ENCODE assay signal across 14 cellular contexts in genomic region chr14:20388159-20388558, GRCh38. TPM values are rescaled to one million over a fixed set of nuclear protein-coding genes. Genes with fewer than 3 reads are reported as not detected.
DNase-seq lines count a peak whose midpoint lies in the region; ATAC-seq and TF ChIP-seq lines count a peak whose summit lies in the region.
"Had no signal": no experiment of that assay in that cellular context is flagged by ENCODE, and none has a peak within 500 bp of the region (broad histone marks: within the 10 kb centered on the region; RNA-seq: fewer than 3 reads in every experiment).

No MANE protein-coding gene starts in this region.

- no peak for TF ChIP-seq CTCF in WTC11 (IDR thresholded peaks at IDR 0.05)
- TF ChIP-seq CTCF in endothelial cell (IDR thresholded peaks at IDR 0.05; ENCODE audit: unreplicated experiment): no peak
- no peak for TF ChIP-seq CTCF in HFFc6 (IDR thresholded peaks at IDR 0.05)

- peaks cover 51% of the 10 kb centered on the region for H3K36me3 Mint-ChIP-seq in activated CD4-positive, alpha-beta T cell treated with anti-CD3 and anti-CD28 coated beads for 36 hours (ENCODE audit: low read depth)
- H3K36me3 Mint-ChIP-seq in activated CD4-positive, alpha-beta T cell treated with anti-CD3 and anti-CD28 coated beads, Interleukin-2, amount 10 ng/mL, durations not matched to agents 7 days and 5 days (ENCODE audit: low read depth): peaks cover 30% of the 10 kb centered on the region
- peaks cover 44% of the 10 kb centered on the region for H3K36me3 Mint-ChIP-seq in WTC11
- peaks cover 52% of the 10 kb centered on the region for H3K36me3 Mint-ChIP-seq in endothelial cell (ENCODE audit: low read depth, unreplicated experiment)
- peaks cover 14% of the 10 kb centered on the region for H3K36me3 Mint-ChIP-seq in HFFc6 (ENCODE audit: low read depth)

- CTCF ChIA-PET in activated CD4-positive, alpha-beta T cell treated with anti-CD3 and anti-CD28 coated beads for 36 hours (lab: Charles Lee): no interaction called here
- CTCF ChIA-PET in activated CD4-positive, alpha-beta T cell treated with anti-CD3 and anti-CD28 coated beads, Interleukin-2, amount 10 ng/mL, durations not matched to agents 7 days and 5 days (lab: Charles Lee): interaction anchor here (1.5 kb wide), 1 partner anchor 40 kb away, joined by 3 read pairs; no protein-coding TSS in a partner anchor
- CTCF ChIA-PET in WTC11 (lab: Charles Lee): interaction anchor here (1.5 kb wide), 1 partner anchor 28 kb away, joined by 5 read pairs; no protein-coding TSS in a partner anchor

- no peaks in the 10 kb centered on the region for H3K9me3 Mint-ChIP-seq in activated CD4-positive, alpha-beta T cell treated with anti-CD3 and anti-CD28 coated beads for 36 hours (ENCODE audit: low read depth)
- H3K9me3 Mint-ChIP-seq in activated CD4-positive, alpha-beta T cell treated with anti-CD3 and anti-CD28 coated beads, Interleukin-2, amount 10 ng/mL, durations not matched to agents 7 days and 5 days: no peaks in the 10 kb centered on the region
- H3K9me3 Mint-ChIP-seq in WTC11 (no peaks in the 10 kb centered on the region), endothelial cell (ENCODE audit: unreplicated experiment) (no peaks in the 10 kb centered on the region), HFFc6 (no peaks in the 10 kb centered on the region)

- H3K27me3 Mint-ChIP-seq in activated CD4-positive, alpha-beta T cell treated with anti-CD3 and anti-CD28 coated beads for 36 hours: no peaks in the 10 kb centered on the region
- H3K27me3 Mint-ChIP-seq in activated CD4-positive, alpha-beta T cell treated with anti-CD3 and anti-CD28 coated beads, Interleukin-2, amount 10 ng/mL, durations not matched to agents 7 days and 5 days: no peaks in the 10 kb centered on the region
- H3K27me3 Mint-ChIP-seq in WTC11 (ENCODE audit: low read depth) (no peaks in the 10 kb centered on the region), endothelial cell (ENCODE audit: unreplicated experiment) (peaks cover 2% of the 10 kb centered on the region), HFFc6 (ENCODE audit: insufficient read depth) (peaks cover 2% of the 10 kb centered on the region)

- POLR2A ChIA-PET in activated CD4-positive, alpha-beta T cell treated with anti-CD3 and anti-CD28 coated beads for 36 hours (lab: Charles Lee): no interaction called here
- POLR2A ChIA-PET in activated CD4-positive, alpha-beta T cell treated with anti-CD3 and anti-CD28 coated beads, Interleukin-2, amount 10 ng/mL, durations not matched to agents 7 days and 5 days (lab: Charles Lee): no interaction called here
- POLR2A ChIA-PET in WTC11 (lab: Charles Lee): no interaction called here

- no peak for DNase-seq in activated CD4-positive, alpha-beta T cell treated with anti-CD3 and anti-CD28 coated beads for 36 hours
- no peak for DNase-seq in activated CD4-positive, alpha-beta T cell treated with anti-CD3 and anti-CD28 coated beads, Interleukin-2, amount 10 ng/mL, durations not matched to agents 7 days and 5 days
- DNase-seq in WTC11 (ENCODE audit: low spot score) (no peak), endothelial cell (ENCODE audit: low spot score) (no peak), HFFc6 (no peak), RKO (ENCODE audit: low spot score) (no peak)
- DNase-seq in activated naive CD4-positive, alpha-beta T cell treated with anti-CD3 and anti-CD28 coated beads, Interleukin-2, amount 50 U/mL, for 16 hours: no peak
- DNase-seq: DMS 273 treated with DMSO at 0.1 percent for 48 hours, NCI-H1105 treated with DMSO at 0.1 percent for 48 hours, NCI-H187 treated with DMSO at 0.1 percent for 48 hours, NCI-H774 had no signal

- ATAC-seq in activated CD4-positive, alpha-beta T cell treated with anti-CD3 and anti-CD28 coated beads for 36 hours: no peak
- ATAC-seq in WTC11 (peak; percentile 94), GM19328 (IDR thresholded peaks at IDR 0.05; ENCODE audit: unreplicated experiment) (no peak)

- intact Hi-C loops in activated CD4-positive, alpha-beta T cell treated with anti-CD3 and anti-CD28 coated beads for 36 hours (cut with DNase I, micrococcal nuclease): no loop called here

- H3K4me3 Mint-ChIP-seq in activated CD4-positive, alpha-beta T cell treated with anti-CD3 and anti-CD28 coated beads for 36 hours: no peak overlapping the region
- no peak overlapping the region for H3K4me3 Mint-ChIP-seq in activated CD4-positive, alpha-beta T cell treated with anti-CD3 and anti-CD28 coated beads, Interleukin-2, amount 10 ng/mL, durations not matched to agents 7 days and 5 days
- no peak overlapping the region for H3K4me3 Mint-ChIP-seq in WTC11
- peak overlapping the region; percentile 49 for H3K4me3 Mint-ChIP-seq in endothelial cell (ENCODE audit: unreplicated experiment)
- no peak overlapping the region for H3K4me3 Mint-ChIP-seq in HFFc6

- H3K4me1 Mint-ChIP-seq in activated CD4-positive, alpha-beta T cell treated with anti-CD3 and anti-CD28 coated beads for 36 hours: no peaks in the 10 kb centered on the region
- no peaks in the 10 kb centered on the region for H3K4me1 Mint-ChIP-seq in activated CD4-positive, alpha-beta T cell treated with anti-CD3 and anti-CD28 coated beads, Interleukin-2, amount 10 ng/mL, durations not matched to agents 7 days and 5 days
- H3K4me1 Mint-ChIP-seq in WTC11 (peaks cover 6% of the 10 kb centered on the region), endothelial cell (ENCODE audit: unreplicated experiment) (no peaks in the 10 kb centered on the region), HFFc6 (ENCODE audit: low read depth) (no peaks in the 10 kb centered on the region)

- peak overlapping the region; percentile 4 for H3K27ac Mint-ChIP-seq in activated CD4-positive, alpha-beta T cell treated with anti-CD3 and anti-CD28 coated beads for 36 hours
- H3K27ac Mint-ChIP-seq in activated CD4-positive, alpha-beta T cell treated with anti-CD3 and anti-CD28 coated beads, Interleukin-2, amount 10 ng/mL, durations not matched to agents 7 days and 5 days: no peak overlapping the region
- no peak overlapping the region for H3K27ac Mint-ChIP-seq in WTC11
- no peak overlapping the region for H3K27ac Mint-ChIP-seq in endothelial cell (ENCODE audit: unreplicated experiment)
- H3K27ac Mint-ChIP-seq in HFFc6: no peak overlapping the region

TF ChIP-seq in WTC11, 78 proteins besides CTCF, POLR2A, EP300 and RAD21 (continues in another document):
- TF ChIP-seq HMGXB4 (CRISPR knock-in tag; IDR thresholded peaks at IDR 0.05) (no peak), TP53 (CRISPR knock-in tag; IDR thresholded peaks at IDR 0.05) (no peak)

RNA-seq across cellular contexts. Expression of gene TEP1, which starts 25.1 kb away (rescaled TPM):
- total RNA-seq in activated CD4-positive, alpha-beta T cell treated with anti-CD3 and anti-CD28 coated beads for 36 hours: 10 to 100 TPM; 29.2 to 40.1 TPM
- total RNA-seq in activated CD4-positive, alpha-beta T cell treated with anti-CD3 and anti-CD28 coated beads, Interleukin-2, amount 10 ng/mL, durations not matched to agents 7 days and 5 days: 10 to 100 TPM; 38.1 to 42.9 TPM
- total RNA-seq in WTC11 (2021): 16.0 to 19.4 TPM (median 18.8 TPM) in 3 replicates
- total RNA-seq in endothelial cell (ENCODE audit: unreplicated experiment): 44.0 TPM
- 10 to 100 TPM; 11.6 to 16.1 (median 13.7) TPM for total RNA-seq in HFFc6 (2021; fragmentation: NEBNext Ultra II Directional; extraction: Animal tissue kit (Norgen Biotek cat#: 25700))

RNA-seq across cellular contexts. Expression of gene PARP2, which starts 44.7 kb away (rescaled TPM):
- 10 to 100 TPM; 39.4 to 41.8 TPM for total RNA-seq in activated CD4-positive, alpha-beta T cell treated with anti-CD3 and anti-CD28 coated beads for 36 hours
- total RNA-seq in activated CD4-positive, alpha-beta T cell treated with anti-CD3 and anti-CD28 coated beads, Interleukin-2, amount 10 ng/mL, durations not matched to agents 7 days and 5 days: 10 to 100 TPM; 28.6 to 32.5 TPM
- 34.5 to 37.1 TPM (median 36.8 TPM) in 3 replicates for total RNA-seq in WTC11 (2021)
- 24.4 TPM for total RNA-seq in endothelial cell (ENCODE audit: unreplicated experiment)
- 10 to 100 TPM; 15.7 to 22.9 (median 22.0) TPM for total RNA-seq in HFFc6 (2021; fragmentation: NEBNext Ultra II Directional; extraction: Animal tissue kit (Norgen Biotek cat#: 25700))

RNA-seq across cellular contexts. Expression of gene KLHL33, which starts 47.8 kb away (rescaled TPM):
- total RNA-seq in activated CD4-positive, alpha-beta T cell treated with anti-CD3 and anti-CD28 coated beads for 36 hours: under 1 TPM; 0.05 to 0.09 TPM
- total RNA-seq in activated CD4-positive, alpha-beta T cell treated with anti-CD3 and anti-CD28 coated beads, Interleukin-2, amount 10 ng/mL, durations not matched to agents 7 days and 5 days: under 1 TPM; 0.15 to 0.17 TPM
- total RNA-seq in WTC11 (2021) (0.07 to 0.18 TPM (median 0.17 TPM) in 3 replicates), endothelial cell (ENCODE audit: unreplicated experiment) (0.08 TPM)
- under 1 TPM in 1 of 6 experiments, not detected in 5; 0.05 TPM for total RNA-seq in HFFc6 (2021; fragmentation: NEBNext Ultra II Directional; extraction: Animal tissue kit (Norgen Biotek cat#: 25700))
- total RNA-seq: NCI-H460, RPMI7951 had no signal

RNA-seq across cellular contexts. Expression of gene CCNB1IP1, which starts 55.1 kb away (rescaled TPM):
- total RNA-seq in activated CD4-positive, alpha-beta T cell treated with anti-CD3 and anti-CD28 coated beads for 36 hours: 10 to 100 TPM; 57.4 to 67.0 TPM
- total RNA-seq in activated CD4-positive, alpha-beta T cell treated with anti-CD3 and anti-CD28 coated beads, Interleukin-2, amount 10 ng/mL, durations not matched to agents 7 days and 5 days: 10 to 100 TPM; 30.8 to 32.1 TPM
- total RNA-seq in WTC11 (2021) (149 to 155 TPM (median 151 TPM) in 3 replicates), endothelial cell (ENCODE audit: unreplicated experiment) (91.1 TPM)
- total RNA-seq in HFFc6 (2021; fragmentation: NEBNext Ultra II Directional; extraction: Animal tissue kit (Norgen Biotek cat#: 25700)): 10 to 100 TPM; 17.6 to 24.0 (median 20.3) TPM
